In the genomic region with DNA sequence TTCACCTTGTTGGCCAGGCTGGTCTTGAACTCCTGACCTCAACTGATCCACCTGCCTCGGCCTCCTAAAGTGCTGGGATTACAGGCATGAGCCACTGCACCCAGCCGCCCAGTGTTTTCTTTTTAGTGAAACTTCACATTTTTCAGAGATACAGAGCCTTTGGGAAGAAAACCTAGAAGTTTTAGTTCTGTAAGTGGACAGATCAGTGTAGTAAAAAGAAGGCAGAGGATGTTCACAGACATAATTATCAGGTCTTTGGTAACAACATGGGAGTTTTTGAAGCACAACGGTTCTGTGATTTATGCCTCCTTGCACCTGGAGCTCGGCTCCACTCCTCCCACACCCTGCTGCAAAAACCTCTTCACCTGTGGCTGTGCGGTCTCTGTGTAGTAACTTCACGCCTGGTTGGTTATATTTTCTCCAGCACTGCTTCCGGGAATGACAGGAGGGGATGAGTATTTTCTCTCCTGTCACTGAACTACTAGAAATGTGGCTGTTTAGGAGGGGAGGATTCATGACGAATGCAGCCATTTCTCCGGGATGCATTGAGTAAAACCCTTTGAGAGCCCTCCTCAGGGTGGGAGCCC, we compare ENCODE assay signal across 8 cellular contexts.
A peak's percentile ranks its signal among the peaks of the same experiment; 100 is the strongest.
DNase-seq lines count a peak whose midpoint lies in the region; ATAC-seq and TF ChIP-seq lines count a peak whose summit lies in the region.

No MANE protein-coding gene starts in this region.

- no peak overlapping the region for H3K27ac ChIP-seq in effector memory CD4-positive, alpha-beta T cell (ENCODE audit: insufficient read depth, low read length, poor library complexity, severe bottlenecking)

- peaks cover 4% of the 10 kb centered on the region for H3K4me1 ChIP-seq in effector memory CD4-positive, alpha-beta T cell (ENCODE audit: control insufficient read depth, insufficient read depth, low read length, poor library complexity, severe bottlenecking)

- no peak for TF ChIP-seq POLR2A in GM18505 (IDR thresholded peaks at IDR 0.05; ENCODE audit: borderline replicate concordance, extremely low read depth, insufficient read depth, insufficient read length)

- H3K27me3 ChIP-seq in effector memory CD4-positive, alpha-beta T cell (replicated peaks; ENCODE audit: control insufficient read depth, insufficient read depth, low read length, poor library complexity, severe bottlenecking), result no peaks in the 10 kb centered on the region

- no peaks in the 10 kb centered on the region for H3K9me3 ChIP-seq in effector memory CD4-positive, alpha-beta T cell (ENCODE audit: control insufficient read depth, low read length)

- DNase-seq in NCI-H2029 treated with DMSO at 0.1 percent for 48 hours (lab: John Stamatoyannopoulos, UW), result peak; percentile 99
- no peak for DNase-seq in Right ventricle myocardium inferior (ENCODE audit: missing footprints)
- no peak for DNase-seq in NCI-H1930 (lab: John Stamatoyannopoulos, UW)
- DNase-seq in hypothalamus (lab: John Stamatoyannopoulos, UW), result no peak
- DNase-seq in effector memory CD4-positive, alpha-beta T cell, result no peak

- H3K36me3 ChIP-seq in effector memory CD4-positive, alpha-beta T cell (ENCODE audit: control insufficient read depth, insufficient read depth, low read length), result no peaks in the 10 kb centered on the region

- H3K4me3 ChIP-seq in effector memory CD4-positive, alpha-beta T cell (ENCODE audit: insufficient read depth, low read depth, low read length, poor library complexity, severe bottlenecking), result no peak overlapping the region

- ATAC-seq in GM18505 (IDR thresholded peaks at IDR 0.05; ENCODE audit: unreplicated experiment) (peak; percentile 65), GM21737 (IDR thresholded peaks at IDR 0.05; ENCODE audit: unreplicated experiment) (peak; percentile 61), esophagus mucosa (peak; percentile 71), Right ventricle myocardium inferior (no peak)

- intact Hi-C loops in Right ventricle myocardium inferior (cut with DNase I), result no loop called here
